ENCODE assay signal across 11 cellular contexts in the genomic region with DNA sequence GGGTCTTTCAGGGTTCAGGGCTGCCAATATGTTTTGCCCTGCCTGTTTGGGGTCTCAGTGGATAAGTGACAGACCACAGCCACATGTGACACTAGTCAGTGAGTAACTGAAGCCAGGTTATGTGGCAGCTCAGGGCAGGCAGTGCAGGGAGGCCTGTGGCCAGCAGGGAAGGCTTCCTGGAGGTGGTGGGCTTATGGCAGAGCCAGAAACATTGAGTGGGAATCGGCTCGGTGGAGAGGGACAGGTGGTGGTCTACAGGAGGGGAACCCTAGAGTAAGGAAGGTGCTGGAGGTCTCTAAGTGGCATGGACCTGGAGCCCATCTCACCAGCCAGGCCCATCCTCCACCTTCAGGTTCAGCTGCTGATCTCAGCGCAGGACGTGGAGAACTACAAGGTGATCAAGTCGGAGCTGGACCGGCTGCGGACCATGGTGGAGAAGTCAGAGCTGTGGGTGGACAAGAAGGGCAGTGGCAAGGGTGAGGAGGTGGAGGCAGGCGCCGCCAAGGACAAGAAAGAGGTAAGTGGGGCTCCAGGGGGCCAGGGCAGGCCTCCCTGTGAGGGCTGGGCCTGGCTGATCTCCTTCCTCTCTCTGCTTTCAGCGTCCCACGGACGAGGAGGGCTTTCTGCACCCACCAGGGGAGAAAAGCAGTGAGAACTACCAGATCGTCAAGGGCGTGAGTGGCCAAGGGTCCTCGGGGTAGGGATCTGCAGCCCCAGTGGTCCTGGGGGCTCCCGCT.
"Had no signal": no experiment of that assay in that cellular context is flagged by ENCODE, and none has a peak within 500 bp of the region (broad histone marks: within the 10 kb centered on the region; RNA-seq: fewer than 3 reads in every experiment).

No MANE protein-coding gene starts in this region.

- H3K4me3 Mint-ChIP-seq: activated CD8-positive, alpha-beta memory T cell treated with anti-CD3 and anti-CD28 coated beads, Interleukin-2, amount 10 ng/mL, durations not matched to agents 7 days and 5 days; mesothelial cell of epicardium; T-helper 2 cell treated with Interferon-gamma antibody and Interleukin-4, amounts not matched to agents 5 μg/mL and 100 μg/mL, for 36 hours; type B pancreatic cell had no signal

- H3K27ac Mint-ChIP-seq: activated CD8-positive, alpha-beta memory T cell treated with anti-CD3 and anti-CD28 coated beads, Interleukin-2, amount 10 ng/mL, durations not matched to agents 7 days and 5 days; mesothelial cell of epicardium; T-helper 2 cell treated with Interferon-gamma antibody and Interleukin-4, amounts not matched to agents 5 μg/mL and 100 μg/mL, for 36 hours; type B pancreatic cell had no signal

- H3K27ac ChIP-seq: cardiac muscle cell, prostate gland had no signal

- DNase-seq: activated CD8-positive, alpha-beta memory T cell treated with anti-CD3 and anti-CD28 coated beads, Interleukin-2, amount 10 ng/mL, durations not matched to agents 7 days and 5 days; activated T-cell treated with anti-CD3 and anti-CD28 coated beads, Interleukin-2, amount 50 U/mL, for 48 hours; effector CD4-positive, alpha-beta T cell; hippocampal formation; stimulated activated naive CD4-positive, alpha-beta T cell had no signal

- H3K9me3 Mint-ChIP-seq: mesothelial cell of epicardium; T-helper 2 cell treated with Interferon-gamma antibody and Interleukin-4, amounts not matched to agents 5 μg/mL and 100 μg/mL, for 36 hours; type B pancreatic cell had no signal

- H3K4me1 ChIP-seq: prostate gland had no signal

- H3K36me3 ChIP-seq: cardiac muscle cell had no signal

- H3K4me3 ChIP-seq: cardiac muscle cell, coronary artery, prostate gland had no signal

- H3K27me3 ChIP-seq: cardiac muscle cell had no signal

- H3K36me3 Mint-ChIP-seq: mesothelial cell of epicardium had no signal

- H3K27me3 Mint-ChIP-seq: activated CD8-positive, alpha-beta memory T cell treated with anti-CD3 and anti-CD28 coated beads, Interleukin-2, amount 10 ng/mL, durations not matched to agents 7 days and 5 days; type B pancreatic cell had no signal

- H3K9me3 ChIP-seq: prostate gland had no signal

- H3K4me1 Mint-ChIP-seq: activated CD8-positive, alpha-beta memory T cell treated with anti-CD3 and anti-CD28 coated beads, Interleukin-2, amount 10 ng/mL, durations not matched to agents 7 days and 5 days had no signal
